ENCODE assay signal across 1 cellular context in genomic region chr12:123033392-123034021, GRCh38.
A peak's percentile ranks its signal among the peaks of the same experiment; 100 is the strongest.
TF ChIP-seq lines count a peak whose summit lies in the region.

No MANE protein-coding gene starts in this region.

TF ChIP-seq in K562, 482 proteins besides CTCF, POLR2A, EP300 and RAD21 (continued from another document and continues in another):
- TF ChIP-seq HMGXB4 (CRISPR knock-in tag; IDR thresholded peaks at IDR 0.05), result no peak
- TF ChIP-seq ZBTB1 (CRISPR knock-in tag; IDR thresholded peaks at IDR 0.05; ENCODE audit: borderline replicate concordance, low read depth), result no peak
- no peak for TF ChIP-seq XRCC3 (IDR thresholded peaks at IDR 0.05)
- TF ChIP-seq CBX1 (IDR thresholded peaks at IDR 0.05; ENCODE audit: low read depth), result no peak
- no peak for TF ChIP-seq PYGO2 (tag; IDR thresholded peaks at IDR 0.05)
- TF ChIP-seq TRIM24 (IDR thresholded peaks at IDR 0.05), result no peak
- no peak for TF ChIP-seq KAT2B (IDR thresholded peaks at IDR 0.05; ENCODE audit: low read depth, low read length)
- no peak for TF ChIP-seq KLF6 (CRISPR knock-in tag; IDR thresholded peaks at IDR 0.05; ENCODE audit: borderline replicate concordance)
- TF ChIP-seq CBX3 (IDR thresholded peaks at IDR 0.05; ENCODE audit: borderline replicate concordance in 1 of 2, low read length in 2 of 2), result no peak
- TF ChIP-seq ZNF583 (CRISPR knock-in tag; IDR thresholded peaks at IDR 0.05), result no peak
- no peak for TF ChIP-seq JUNB (CRISPR knock-in tag; conservative IDR thresholded peaks at IDR 0.05)
- TF ChIP-seq KDM2B (CRISPR knock-in tag; IDR thresholded peaks at IDR 0.05), result no peak
- TF ChIP-seq CREM (IDR thresholded peaks at IDR 0.05; ENCODE audit: low read depth), result 0 out of 2 replicates have a peak, but pooled peaks have one; percentile 21
- TF ChIP-seq GATA2 (CRISPR knock-in tag; IDR thresholded peaks at IDR 0.05), result no peak
- TF ChIP-seq SFPQ (IDR thresholded peaks at IDR 0.05; ENCODE audit: low read depth, low read length), result no peak
- TF ChIP-seq ZNF551 (CRISPR knock-in tag; IDR thresholded peaks at IDR 0.05), result no peak
- TF ChIP-seq HBP1 (CRISPR knock-in tag; IDR thresholded peaks at IDR 0.05), result no peak
- no peak for TF ChIP-seq ZNF184 (CRISPR knock-in tag; IDR thresholded peaks at IDR 0.05)
- TF ChIP-seq BACH1 (tag; IDR thresholded peaks at IDR 0.05), result no peak
- no peak for TF ChIP-seq ETV6 (IDR thresholded peaks at IDR 0.05; ENCODE audit: borderline replicate concordance in 1 of 2, low read depth in 2 of 2, low read length in 1 of 2)
- TF ChIP-seq ETV6 (CRISPR knock-in tag; IDR thresholded peaks at IDR 0.05; ENCODE audit: borderline replicate concordance), result no peak
- TF ChIP-seq, protein P1, sequence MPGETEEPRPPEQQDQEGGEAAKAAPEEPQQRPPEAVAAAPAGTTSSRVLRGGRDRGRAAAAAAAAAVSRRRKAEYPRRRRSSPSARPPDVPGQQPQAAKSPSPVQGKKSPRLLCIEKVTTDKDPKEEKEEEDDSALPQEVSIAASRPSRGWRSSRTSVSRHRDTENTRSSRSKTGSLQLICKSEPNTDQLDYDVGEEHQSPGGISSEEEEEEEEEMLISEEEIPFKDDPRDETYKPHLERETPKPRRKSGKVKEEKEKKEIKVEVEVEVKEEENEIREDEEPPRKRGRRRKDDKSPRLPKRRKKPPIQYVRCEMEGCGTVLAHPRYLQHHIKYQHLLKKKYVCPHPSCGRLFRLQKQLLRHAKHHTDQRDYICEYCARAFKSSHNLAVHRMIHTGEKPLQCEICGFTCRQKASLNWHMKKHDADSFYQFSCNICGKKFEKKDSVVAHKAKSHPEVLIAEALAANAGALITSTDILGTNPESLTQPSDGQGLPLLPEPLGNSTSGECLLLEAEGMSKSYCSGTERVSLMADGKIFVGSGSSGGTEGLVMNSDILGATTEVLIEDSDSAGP (CRISPR knock-in tag; IDR thresholded peaks at IDR 0.05), result no peak
- no peak for TF ChIP-seq ZNF696 (CRISPR knock-in tag; conservative IDR thresholded peaks at IDR 0.05)
- TF ChIP-seq, protein P2, sequence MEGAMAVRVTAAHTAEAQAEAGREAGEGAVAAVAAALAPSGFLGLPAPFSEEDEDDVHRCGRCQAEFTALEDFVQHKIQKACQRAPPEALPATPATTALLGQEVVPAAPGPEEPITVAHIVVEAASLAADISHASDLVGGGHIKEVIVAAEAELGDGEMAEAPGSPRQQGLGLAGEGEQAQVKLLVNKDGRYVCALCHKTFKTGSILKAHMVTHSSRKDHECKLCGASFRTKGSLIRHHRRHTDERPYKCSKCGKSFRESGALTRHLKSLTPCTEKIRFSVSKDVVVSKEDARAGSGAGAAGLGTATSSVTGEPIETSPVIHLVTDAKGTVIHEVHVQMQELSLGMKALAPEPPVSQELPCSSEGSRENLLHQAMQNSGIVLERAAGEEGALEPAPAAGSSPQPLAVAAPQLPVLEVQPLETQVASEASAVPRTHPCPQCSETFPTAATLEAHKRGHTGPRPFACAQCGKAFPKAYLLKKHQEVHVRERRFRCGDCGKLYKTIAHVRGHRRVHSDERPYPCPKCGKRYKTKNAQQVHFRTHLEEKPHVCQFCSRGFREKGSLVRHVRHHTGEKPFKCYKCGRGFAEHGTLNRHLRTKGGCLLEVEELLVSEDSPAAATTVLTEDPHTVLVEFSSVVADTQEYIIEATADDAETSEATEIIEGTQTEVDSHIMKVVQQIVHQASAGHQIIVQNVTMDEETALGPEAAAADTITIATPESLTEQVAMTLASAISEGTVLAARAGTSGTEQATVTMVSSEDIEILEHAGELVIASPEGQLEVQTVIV (CRISPR knock-in tag; IDR thresholded peaks at IDR 0.05; ENCODE audit: borderline replicate concordance), result no peak
- TF ChIP-seq STAT5B (CRISPR knock-in tag; IDR thresholded peaks at IDR 0.05), result no peak
- no peak for TF ChIP-seq POLR3G (IDR thresholded peaks at IDR 0.05; ENCODE audit: extremely low read depth, insufficient read length, insufficient replicate concordance)
- TF ChIP-seq HDAC1 (IDR thresholded peaks at IDR 0.05), result peak in 1 of 2 experiments; percentile 73; a peak in 2 of 4 replicates
- no peak for TF ChIP-seq ZBTB33 (CRISPR knock-in tag; IDR thresholded peaks at IDR 0.05)
- TF ChIP-seq KLF10 (CRISPR knock-in tag; IDR thresholded peaks at IDR 0.05), result no peak
- TF ChIP-seq TRIM28 (IDR thresholded peaks at IDR 0.05), result no peak
- TF ChIP-seq POU5F1 (IDR thresholded peaks at IDR 0.05; ENCODE audit: borderline replicate concordance, low read depth, low read length, partially characterized antibody), result no peak
- TF ChIP-seq FOXA1 (IDR thresholded peaks at IDR 0.05; ENCODE audit: borderline replicate concordance), result no peak
- no peak for TF ChIP-seq ZSCAN29 (IDR thresholded peaks at IDR 0.05)
- no peak for TF ChIP-seq TRIM25 (IDR thresholded peaks at IDR 0.05; ENCODE audit: borderline replicate concordance)
- no peak for TF ChIP-seq ZNF764 (CRISPR knock-in tag; IDR thresholded peaks at IDR 0.05; ENCODE audit: low read depth)
- TF ChIP-seq ZNF197 (CRISPR knock-in tag; IDR thresholded peaks at IDR 0.05; ENCODE audit: low read depth), result no peak
- TF ChIP-seq, protein P3, sequence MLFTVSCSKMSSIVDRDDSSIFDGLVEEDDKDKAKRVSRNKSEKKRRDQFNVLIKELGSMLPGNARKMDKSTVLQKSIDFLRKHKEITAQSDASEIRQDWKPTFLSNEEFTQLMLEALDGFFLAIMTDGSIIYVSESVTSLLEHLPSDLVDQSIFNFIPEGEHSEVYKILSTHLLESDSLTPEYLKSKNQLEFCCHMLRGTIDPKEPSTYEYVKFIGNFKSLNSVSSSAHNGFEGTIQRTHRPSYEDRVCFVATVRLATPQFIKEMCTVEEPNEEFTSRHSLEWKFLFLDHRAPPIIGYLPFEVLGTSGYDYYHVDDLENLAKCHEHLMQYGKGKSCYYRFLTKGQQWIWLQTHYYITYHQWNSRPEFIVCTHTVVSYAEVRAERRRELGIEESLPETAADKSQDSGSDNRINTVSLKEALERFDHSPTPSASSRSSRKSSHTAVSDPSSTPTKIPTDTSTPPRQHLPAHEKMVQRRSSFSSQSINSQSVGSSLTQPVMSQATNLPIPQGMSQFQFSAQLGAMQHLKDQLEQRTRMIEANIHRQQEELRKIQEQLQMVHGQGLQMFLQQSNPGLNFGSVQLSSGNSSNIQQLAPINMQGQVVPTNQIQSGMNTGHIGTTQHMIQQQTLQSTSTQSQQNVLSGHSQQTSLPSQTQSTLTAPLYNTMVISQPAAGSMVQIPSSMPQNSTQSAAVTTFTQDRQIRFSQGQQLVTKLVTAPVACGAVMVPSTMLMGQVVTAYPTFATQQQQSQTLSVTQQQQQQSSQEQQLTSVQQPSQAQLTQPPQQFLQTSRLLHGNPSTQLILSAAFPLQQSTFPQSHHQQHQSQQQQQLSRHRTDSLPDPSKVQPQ (CRISPR knock-in tag; IDR thresholded peaks at IDR 0.05; ENCODE audit: borderline replicate concordance), result no peak
- no peak for TF ChIP-seq ZBTB9 (CRISPR knock-in tag; IDR thresholded peaks at IDR 0.05)
- no peak for TF ChIP-seq HDGF (IDR thresholded peaks at IDR 0.05)
